In genomic region chrX:51694254-51694653, GRCh38 we compare ENCODE assay signal across 36 cellular contexts. TPM values are rescaled to one million over a fixed set of nuclear protein-coding genes. Genes with fewer than 3 reads are reported as not detected.
"Had no signal": no experiment of that assay in that cellular context is flagged by ENCODE, and none has a peak within 500 bp of the region (broad histone marks: within the 10 kb centered on the region; RNA-seq: fewer than 3 reads in every experiment).

No MANE protein-coding gene starts in this region.

- ATAC-seq: activated CD8-positive, alpha-beta T cell treated with anti-CD3 and anti-CD28 coated beads, Interleukin-2, amount 10 ng/mL, durations not matched to agents 7 days and 5 days; Right ventricle myocardium inferior had no signal

- H3K27me3 Mint-ChIP-seq: activated naive CD4-positive, alpha-beta T cell treated with anti-CD3 and anti-CD28 coated beads, Interleukin-2, amount 50 U/mL, for 24 hours; activated naive CD8-positive, alpha-beta T cell treated with anti-CD3 and anti-CD28 coated beads, Interleukin-2, amount 10 ng/mL, durations not matched to agents 7 days and 5 days had no signal

- H3K9me3 ChIP-seq: ascending aorta had no signal

- H3K27me3 ChIP-seq: ascending aorta had no signal

- H3K4me3 Mint-ChIP-seq: activated CD8-positive, alpha-beta T cell treated with anti-CD3 and anti-CD28 coated beads, Interleukin-2, amount 10 ng/mL, durations not matched to agents 7 days and 5 days; activated naive CD4-positive, alpha-beta T cell treated with anti-CD3 and anti-CD28 coated beads, Interleukin-2, amount 50 U/mL, for 24 hours; activated naive CD8-positive, alpha-beta T cell treated with anti-CD3 and anti-CD28 coated beads, Interleukin-2, amount 10 ng/mL, durations not matched to agents 7 days and 5 days; activated T-cell treated with anti-CD3 and anti-CD28 coated beads, Interleukin-2, amount 50 U/mL, for 24 hours had no signal

- H3K4me3 ChIP-seq: ascending aorta, PC-9 had no signal

- DNase-seq: activated CD4-positive, alpha-beta T cell treated with anti-CD3 and anti-CD28 coated beads for 1 hour; activated CD4-positive, alpha-beta T cell treated with anti-CD3 and anti-CD28 coated beads for 48 hours; activated CD4-positive, alpha-beta T cell treated with anti-CD3 and anti-CD28 coated beads, Interleukin-2, amount 50 U/mL, for 48 hours; activated CD4-positive, CD25-positive, alpha-beta regulatory T cell; activated CD8-positive, alpha-beta T cell treated with anti-CD3 and anti-CD28 coated beads, Interleukin-2, amount 10 ng/mL, durations not matched to agents 7 days and 5 days; activated gamma-delta T cell; activated naive CD4-positive, alpha-beta T cell treated with Interleukin-2 at 50 U/mL for 16 hours; activated naive CD8-positive, alpha-beta T cell treated with anti-CD3 and anti-CD28 coated beads, Interleukin-2, amount 10 ng/mL, durations not matched to agents 7 days and 5 days; activated T-cell treated with anti-CD3 and anti-CD28 coated beads, Interleukin-2, amount 50 U/mL, for 24 hours; amygdala; caudate nucleus; KG1; MM.1S; MV-4-11; NCI-H1092; NCI-H1436 treated with DMSO at 0.1 percent for 48 hours; NCI-H1694 treated with DMSO at 0.1 percent for 48 hours; NCI-H2029; NCI-H510A; NCI-H526; NCI-H748 treated with DMSO at 0.1 percent for 48 hours; SIG-M5; SW 1271; T-helper 1 cell; T-helper 2 cell; T-helper 9 cell had no signal

- H3K4me1 ChIP-seq: ascending aorta had no signal

- H3K4me1 Mint-ChIP-seq: activated naive CD4-positive, alpha-beta T cell treated with anti-CD3 and anti-CD28 coated beads, Interleukin-2, amount 50 U/mL, for 24 hours; activated naive CD8-positive, alpha-beta T cell treated with anti-CD3 and anti-CD28 coated beads, Interleukin-2, amount 10 ng/mL, durations not matched to agents 7 days and 5 days had no signal

- H3K36me3 Mint-ChIP-seq: activated naive CD4-positive, alpha-beta T cell treated with anti-CD3 and anti-CD28 coated beads, Interleukin-2, amount 50 U/mL, for 24 hours; activated naive CD8-positive, alpha-beta T cell treated with anti-CD3 and anti-CD28 coated beads, Interleukin-2, amount 10 ng/mL, durations not matched to agents 7 days and 5 days had no signal

- H3K36me3 ChIP-seq: ascending aorta had no signal

- H3K9me3 Mint-ChIP-seq: activated naive CD4-positive, alpha-beta T cell treated with anti-CD3 and anti-CD28 coated beads, Interleukin-2, amount 50 U/mL, for 24 hours; activated naive CD8-positive, alpha-beta T cell treated with anti-CD3 and anti-CD28 coated beads, Interleukin-2, amount 10 ng/mL, durations not matched to agents 7 days and 5 days; activated T-cell treated with anti-CD3 and anti-CD28 coated beads, Interleukin-2, amount 50 U/mL, for 24 hours; activated T-helper 2 cell treated with anti-CD3 and anti-CD28 coated beads, Interferon-gamma antibody, Interleukin-2, Interleukin-4, amounts not matched to agents 10 μg/mL and 5 μg/mL and 100 μg/mL, durations not matched to agents 14 hours and 24 hours and 36 hours had no signal

- H3K4me2 ChIP-seq: PC-9 had no signal

- H2AFZ ChIP-seq: PC-9 had no signal

- H3K27ac ChIP-seq: ascending aorta, PC-9, RWPE1, VCaP had no signal

- H3K27ac Mint-ChIP-seq: activated CD8-positive, alpha-beta T cell treated with anti-CD3 and anti-CD28 coated beads, Interleukin-2, amount 10 ng/mL, durations not matched to agents 7 days and 5 days; activated naive CD4-positive, alpha-beta T cell treated with anti-CD3 and anti-CD28 coated beads, Interleukin-2, amount 50 U/mL, for 24 hours; activated naive CD8-positive, alpha-beta T cell treated with anti-CD3 and anti-CD28 coated beads, Interleukin-2, amount 10 ng/mL, durations not matched to agents 7 days and 5 days; activated T-cell treated with anti-CD3 and anti-CD28 coated beads, Interleukin-2, amount 50 U/mL, for 24 hours; activated T-helper 2 cell treated with anti-CD3 and anti-CD28 coated beads, Interferon-gamma antibody, Interleukin-2, Interleukin-4, amounts not matched to agents 10 μg/mL and 5 μg/mL and 100 μg/mL, durations not matched to agents 14 hours and 24 hours and 36 hours had no signal

RNA-seq across cellular contexts. Expression of gene CENPVL2, which starts 11.6 kb away (rescaled TPM):
- total RNA-seq: activated CD8-positive, alpha-beta T cell treated with anti-CD3 and anti-CD28 coated beads, Interleukin-2, amount 10 ng/mL, durations not matched to agents 7 days and 5 days; activated naive CD8-positive, alpha-beta T cell treated with anti-CD3 and anti-CD28 coated beads, Interleukin-2, amount 10 ng/mL, durations not matched to agents 7 days and 5 days; activated T-helper 2 cell treated with anti-CD3 and anti-CD28 coated beads, Interferon-gamma antibody, Interleukin-2, Interleukin-4, amounts not matched to agents 10 μg/mL and 5 μg/mL and 100 μg/mL, durations not matched to agents 14 hours and 24 hours and 36 hours; ascending aorta; OCI-LY7; PC-9; Right ventricle myocardium inferior; SK-MEL-5 had no signal
- polyA plus RNA-seq: adipose tissue had no signal

RNA-seq across cellular contexts. Expression of gene CENPVL1, which starts 16.1 kb away (rescaled TPM):
- total RNA-seq: activated CD8-positive, alpha-beta T cell treated with anti-CD3 and anti-CD28 coated beads, Interleukin-2, amount 10 ng/mL, durations not matched to agents 7 days and 5 days; activated naive CD8-positive, alpha-beta T cell treated with anti-CD3 and anti-CD28 coated beads, Interleukin-2, amount 10 ng/mL, durations not matched to agents 7 days and 5 days; activated T-helper 2 cell treated with anti-CD3 and anti-CD28 coated beads, Interferon-gamma antibody, Interleukin-2, Interleukin-4, amounts not matched to agents 10 μg/mL and 5 μg/mL and 100 μg/mL, durations not matched to agents 14 hours and 24 hours and 36 hours; ascending aorta; OCI-LY7; PC-9; Right ventricle myocardium inferior; SK-MEL-5 had no signal
- polyA plus RNA-seq: adipose tissue had no signal

RNA-seq across cellular contexts. Expression of gene GSPT2, which starts 49.0 kb away (rescaled TPM):
- total RNA-seq: PC-9 had no signal
